In genomic region chr7:149761307-149761706, GRCh38 we compare ENCODE assay signal across 35 cellular contexts. TPM values are rescaled to one million over a fixed set of nuclear protein-coding genes. Genes with fewer than 3 reads are reported as not detected.
"Had no signal": no experiment of that assay in that cellular context is flagged by ENCODE, and none has a peak within 500 bp of the region (broad histone marks: within the 10 kb centered on the region; RNA-seq: fewer than 3 reads in every experiment).

No MANE protein-coding gene starts in this region.

- H3K36me3 ChIP-seq: MG63 had no signal

- H3K4me3 ChIP-seq: MG63 had no signal

- H3K9me3 ChIP-seq: MG63 had no signal

- DNase-seq: Karpas-422, Kasumi-1, MG63, MM.1S, MV-4-11, NCI-H1048, NCI-H1092, NCI-H1092 treated with DMSO at 0.1 percent for 48 hours, NCI-H1105, NCI-H1105 treated with DMSO at 0.1 percent for 48 hours, NCI-H1417, NCI-H1417 treated with DMSO at 0.1 percent for 48 hours, NCI-H1436, NCI-H1436 treated with DMSO at 0.1 percent for 48 hours, NCI-H146, NCI-H1694, NCI-H1694 treated with DMSO at 0.1 percent for 48 hours, NCI-H187, NCI-H187 treated with DMSO at 0.1 percent for 48 hours, NCI-H1930, NCI-H2029, NCI-H2029 treated with DMSO at 0.1 percent for 48 hours, NCI-H2081, NCI-H2081 treated with DMSO at 0.1 percent for 48 hours, NCI-H2107, NCI-H2171, NCI-H2171 treated with DMSO at 0.1 percent for 48 hours, NCI-H2227 treated with DMSO at 0.1 percent for 48 hours, NCI-H226, NCI-H345, NCI-H446, NCI-H446 treated with DMSO at 0.1 percent for 48 hours, NCI-H510A, NCI-H510A treated with DMSO at 0.1 percent for 48 hours had no signal

RNA-seq across cellular contexts. Expression of gene ZNF467, which starts 12.1 kb away (rescaled TPM):
- total RNA-seq: LHCN-M2 had no signal
